Comparison of ENCODE assay signal across 17 cellular contexts in genomic region chr10:12811725-12812310, GRCh38.
DNase-seq lines count a peak whose midpoint lies in the region; ATAC-seq and TF ChIP-seq lines count a peak whose summit lies in the region.
"Had no signal": no experiment of that assay in that cellular context is flagged by ENCODE, and none has a peak within 500 bp of the region (broad histone marks: within the 10 kb centered on the region; RNA-seq: fewer than 3 reads in every experiment).

No MANE protein-coding gene starts in this region.

- peaks cover 6% of the 10 kb centered on the region for H3K27me3 Mint-ChIP-seq in neural progenitor cell (ENCODE audit: insufficient read depth, low read depth)

- H3K4me2 ChIP-seq in IMR-90 (ENCODE audit: low read depth, low read length), result no peak overlapping the region
- no peak overlapping the region for H3K4me2 ChIP-seq in neural progenitor cell

- H3K23ac ChIP-seq in IMR-90 (ENCODE audit: low read depth, low read length), result no peak overlapping the region

- no peak overlapping the region for H2BK5ac ChIP-seq in IMR-90 (ENCODE audit: low read depth, low read length, poor library complexity, severe bottlenecking)

- no peak for TF ChIP-seq RAD21 in IMR-90 (IDR thresholded peaks at IDR 0.05; ENCODE audit: low read length)

- no peak overlapping the region for H4K91ac ChIP-seq in IMR-90 (ENCODE audit: insufficient read depth, low read depth, low read length)

- POLR2A ChIA-PET in IMR-90 (lab: Charles Lee; ENCODE audit: unreplicated experiment), result no interaction called here

- H2BK20ac ChIP-seq in IMR-90 (ENCODE audit: low read depth, low read length), result no peak overlapping the region

- H2AK9ac ChIP-seq in IMR-90 (replicated peaks; ENCODE audit: low read depth, low read length, poor library complexity), result no peak overlapping the region

- H3K9me3 ChIP-seq in IMR-90 (ENCODE audit: control insufficient read depth, insufficient read depth, low read length), result peaks cover 5% of the 10 kb centered on the region
- no peaks in the 10 kb centered on the region for H3K9me3 ChIP-seq in neural progenitor cell (ENCODE audit: low read depth)
- H3K9me3 ChIP-seq: MG63 had no signal

- intact Hi-C loops in IMR-90 (cut with micrococcal nuclease), result no loop called here

- 84% methylated on average over 7 of the region's 16 CpGs; no CpG with 5 or more reads in 1 of the 2 experiments for WGBS in IMR-90 (ENCODE audit: extremely low coverage in 2 of 2, insufficient read length in 1 of 2), 2 experiments

- CTCF ChIA-PET in IMR-90 (lab: Yijun Ruan, JAX), result no interaction called here

- no peaks in the 10 kb centered on the region for H3K9me1 ChIP-seq in IMR-90 (ENCODE audit: insufficient read depth, low read length)

- H3K9me3 Mint-ChIP-seq in neural progenitor cell, result peaks cover 6% of the 10 kb centered on the region

- TF ChIP-seq CTCF in IMR-90 (conservative IDR thresholded peaks at IDR 0.05; ENCODE audit: low read depth, low read length) (no peak), fibroblast of villous mesenchyme (IDR thresholded peaks at IDR 0.05; ENCODE audit: insufficient read depth, low read depth, low read length) (no peak), neural progenitor cell (IDR thresholded peaks at IDR 0.05) (no peak), foreskin keratinocyte (conservative IDR thresholded peaks at IDR 0.05) (no peak)

- no peak overlapping the region for H3K27ac ChIP-seq in IMR-90 (ENCODE audit: insufficient read depth, low read length)
- no peak overlapping the region for H3K27ac ChIP-seq in neural progenitor cell
- H3K27ac ChIP-seq in foreskin keratinocyte, result no peak overlapping the region
- H3K27ac ChIP-seq: SJSA1 had no signal

- H2BK120ac ChIP-seq in IMR-90 (ENCODE audit: low read depth, low read length), result no peak overlapping the region

- H3K27me3 ChIP-seq in IMR-90 (ENCODE audit: control insufficient read depth, insufficient read depth, low read length) (no peaks in the 10 kb centered on the region; the same call in 1 of the 2 replicates), neural progenitor cell (no peaks in the 10 kb centered on the region), foreskin keratinocyte (no peaks in the 10 kb centered on the region)
- H3K27me3 ChIP-seq: MG63, SJSA1 had no signal

- H2BK15ac ChIP-seq in IMR-90 (ENCODE audit: low read depth, low read length), result no peak overlapping the region

- H2AK5ac ChIP-seq in IMR-90 (ENCODE audit: low read depth, low read length), result no peak overlapping the region

- H3K36me3 ChIP-seq in IMR-90 (ENCODE audit: control insufficient read depth, insufficient read depth, low read length) (no peaks in the 10 kb centered on the region), neural progenitor cell (no peaks in the 10 kb centered on the region)
- H3K36me3 ChIP-seq: SJSA1 had no signal

- H3K27ac Mint-ChIP-seq in neural progenitor cell, result peak overlapping the region; percentile 82

- H3K79me2 ChIP-seq in neural progenitor cell (ENCODE audit: low read depth), result no peaks in the 10 kb centered on the region

- no peak overlapping the region for H3K4me3 Mint-ChIP-seq in neural progenitor cell

- H3K9ac ChIP-seq in IMR-90 (ENCODE audit: low read depth, low read length) (no peak overlapping the region), neural progenitor cell (no peak overlapping the region)

- DNase-seq in IMR-90, result peak; percentile 28
- peak; percentile 20 for DNase-seq in fibroblast of villous mesenchyme (ENCODE audit: low read depth)
- DNase-seq in neural progenitor cell (ENCODE audit: low spot score), result no peak
- DNase-seq in stromal cell of bone marrow (ENCODE audit: low read depth), result peak; percentile 10
- DNase-seq in NCI-H2029 treated with DMSO at 0.1 percent for 48 hours (lab: John Stamatoyannopoulos, UW), result no peak
- DNase-seq in foreskin keratinocyte, result no peak
- DNase-seq: DMS53, GDM1, MG63, NCI-H1417, NCI-H1694 treated with DMSO at 0.1 percent for 48 hours, NCI-H446, NCI-H526 treated with DMSO at 0.1 percent for 48 hours had no signal

- H3K14ac ChIP-seq in IMR-90 (replicated peaks; ENCODE audit: low read depth, low read length), result no peak overlapping the region

- no peaks in the 10 kb centered on the region for H3F3A ChIP-seq in neural progenitor cell (ENCODE audit: low read depth)

- no peak overlapping the region for H2AFZ ChIP-seq in IMR-90 (replicated peaks; ENCODE audit: low read length, poor library complexity)
- no peak overlapping the region for H2AFZ ChIP-seq in neural progenitor cell (replicated peaks)

- no peak overlapping the region for H3K4me3 ChIP-seq in IMR-90 (ENCODE audit: insufficient read depth, low read depth, low read length)
- H3K4me3 ChIP-seq in fibroblast of villous mesenchyme (ENCODE audit: low read depth, low read length), result no peak overlapping the region
- H3K4me3 ChIP-seq in neural progenitor cell, result no peak overlapping the region
- H3K4me3 ChIP-seq: K562, MG63, SJSA1 had no signal

- no peak overlapping the region for H3K56ac ChIP-seq in IMR-90 (ENCODE audit: extremely low read depth, insufficient read depth, low read length)

- H3K4me1 ChIP-seq in IMR-90 (ENCODE audit: control insufficient read depth, insufficient read depth, low read length) (no peaks in the 10 kb centered on the region; the same call in 1 of the 2 replicates), neural progenitor cell (no peaks in the 10 kb centered on the region), foreskin keratinocyte (no peaks in the 10 kb centered on the region)
- H3K4me1 ChIP-seq: SJSA1 had no signal

- H3K4me1 Mint-ChIP-seq in neural progenitor cell, result peaks cover 5% of the 10 kb centered on the region

- in situ Hi-C loops in IMR-90 (cut with MboI; ENCODE audit: low sequenced_read_pairs), result no loop called here

- no peak overlapping the region for H3K18ac ChIP-seq in IMR-90 (ENCODE audit: low read depth, low read length)

- TF ChIP-seq POLR2A in IMR-90 (IDR thresholded peaks at IDR 0.05; ENCODE audit: low read depth, low read length), result no peak

- no peak overlapping the region for H4K8ac ChIP-seq in IMR-90 (ENCODE audit: low read depth in 2 of 2, low read length in 2 of 2)

- H4K20me1 ChIP-seq in IMR-90 (ENCODE audit: insufficient read depth, low read length), result no peaks in the 10 kb centered on the region
- H4K20me1 ChIP-seq in neural progenitor cell (ENCODE audit: low read depth), result no peaks in the 10 kb centered on the region

- no TSS peak for BruUV-seq in IMR-90 (replicated peaks; lab: Mats Ljungman, UMichigan)

- peaks cover 18% of the 10 kb centered on the region for H3K36me3 Mint-ChIP-seq in neural progenitor cell

- dilution Hi-C loops in IMR-90 (cut with HindIII; ENCODE audit: low sequenced_read_pairs, unreplicated experiment), result no loop called here

- H3K79me1 ChIP-seq in IMR-90 (ENCODE audit: low read depth in 1 of 2, low read length in 2 of 2), result no peaks in the 10 kb centered on the region

- H3K4ac ChIP-seq in IMR-90 (ENCODE audit: low read depth, low read length), result 0 out of 2 replicates have a peak overlapping the region, but pooled peaks have one; percentile 32

- ATAC-seq in IMR-90 (ENCODE audit: low read depth) (peak; percentile 48), GM19035 (IDR thresholded peaks at IDR 0.05; ENCODE audit: unreplicated experiment) (no peak), foreskin keratinocyte (no peak)
- ATAC-seq: K562, Right ventricle myocardium inferior had no signal

- no peak overlapping the region for H4K5ac ChIP-seq in IMR-90 (ENCODE audit: low read depth, low read length)

TF ChIP-seq in IMR-90, 13 proteins besides CTCF, POLR2A, EP300 and RAD21:
- TF ChIP-seq USF2 (IDR thresholded peaks at IDR 0.05; ENCODE audit: low read depth, low read length), result no peak
- TF ChIP-seq CEBPB (IDR thresholded peaks at IDR 0.05; ENCODE audit: low read depth, low read length), result no peak
- no peak for TF ChIP-seq FOS (IDR thresholded peaks at IDR 0.05; ENCODE audit: low read depth, low read length)
- no peak for TF ChIP-seq BHLHE40 (IDR thresholded peaks at IDR 0.05; ENCODE audit: low read depth, low read length)
- no peak for TF ChIP-seq SMC3 (IDR thresholded peaks at IDR 0.05; ENCODE audit: low read depth, low read length)
- no peak for TF ChIP-seq MAZ (IDR thresholded peaks at IDR 0.05; ENCODE audit: borderline replicate concordance, low read depth, low read length)
- no peak for TF ChIP-seq MAFK (IDR thresholded peaks at IDR 0.05; ENCODE audit: low read depth, low read length)
- TF ChIP-seq RCOR1 (IDR thresholded peaks at IDR 0.05; ENCODE audit: insufficient replicate concordance, low read length), result no peak
- no peak for TF ChIP-seq MXI1 (IDR thresholded peaks at IDR 0.05; ENCODE audit: borderline replicate concordance, low read depth, low read length)
- no peak for TF ChIP-seq ELK1 (IDR thresholded peaks at IDR 0.05; ENCODE audit: borderline replicate concordance, low read depth, low read length)
- TF ChIP-seq RFX5 (IDR thresholded peaks at IDR 0.05; ENCODE audit: low read depth, low read length), result no peak
- no peak for TF ChIP-seq CHD1 (IDR thresholded peaks at IDR 0.05; ENCODE audit: low read depth, low read length)
- no peak for TF ChIP-seq NFE2L2 (IDR thresholded peaks at IDR 0.05; ENCODE audit: low read depth, low read length)

Comparison
In these comparisons a context has a peak if more than half of its experiments do, and no peak if none do; other contexts are left out.
1. DNase-seq: peak in IMR-90 (single experiment), fibroblast of villous mesenchyme (single experiment) and stromal cell of bone marrow (single experiment); none in neural progenitor cell (single experiment), NCI-H2029 treated with DMSO at 0.1 percent for 48 hours (single experiment) and foreskin keratinocyte (0 of 2).